16 cellular contexts compared by ENCODE assay signal in the genomic region with DNA sequence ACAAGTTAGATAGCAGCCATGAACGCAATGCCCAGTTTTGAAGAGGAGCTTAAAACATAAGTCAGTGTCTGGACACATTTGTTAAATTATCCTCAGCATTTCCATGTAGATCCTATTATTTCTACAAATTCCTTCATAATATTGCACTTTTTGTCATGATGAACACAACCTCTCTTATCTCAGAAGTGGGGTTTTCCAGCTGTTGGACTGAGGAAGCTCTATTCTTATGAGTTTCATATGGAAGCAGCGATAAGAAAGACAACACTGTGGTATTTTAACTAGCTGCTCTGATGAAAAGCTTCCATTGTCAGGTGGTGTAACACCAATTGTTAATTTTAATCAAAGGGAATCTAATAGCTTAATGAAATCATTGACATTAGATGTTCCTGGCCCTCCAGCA.
"Had no signal": no experiment of that assay in that cellular context is flagged by ENCODE, and none has a peak within 500 bp of the region (broad histone marks: within the 10 kb centered on the region; RNA-seq: fewer than 3 reads in every experiment).

No MANE protein-coding gene starts in this region.

- H3K36me3 Mint-ChIP-seq: naive thymus-derived CD8-positive, alpha-beta T cell had no signal

- H3K4me1 Mint-ChIP-seq: naive thymus-derived CD8-positive, alpha-beta T cell had no signal

- ATAC-seq: effector memory CD8-positive, alpha-beta T cell; heart left ventricle; naive thymus-derived CD8-positive, alpha-beta T cell; right cardiac atrium had no signal

- H3K4me3 Mint-ChIP-seq: dendritic cell treated with granulocyte-macrophage colony-stimulating factor and Interleukin-4, amounts not matched to agents 40 ng/mL and 50 ng/mL, for 4 days; effector memory CD8-positive, alpha-beta T cell; naive thymus-derived CD8-positive, alpha-beta T cell had no signal

- H3K4me3 ChIP-seq: heart left ventricle, ovary, stomach had no signal

- H3K27ac ChIP-seq: heart left ventricle, ovary, stomach had no signal

- DNase-seq: effector memory CD8-positive, alpha-beta T cell; heart left ventricle; hypothalamus; kidney glomerular epithelial cell; mammary epithelial cell; naive thymus-derived CD8-positive, alpha-beta T cell; nucleus accumbens; ovary; right cardiac atrium; small intestine; stimulated activated CD4-positive, alpha-beta T cell treated with anti-CD3 and anti-CD28 coated beads, Interleukin-12 subunit alpha, Interleukin-12 subunit beta, amount 100 ng/mL, for 4 hours; stimulated activated naive CD4-positive, alpha-beta T cell; stomach; substantia nigra; trophoblast cell had no signal

- H3K27me3 ChIP-seq: heart left ventricle, ovary, stomach had no signal

- H3K27ac Mint-ChIP-seq: dendritic cell treated with granulocyte-macrophage colony-stimulating factor and Interleukin-4, amounts not matched to agents 40 ng/mL and 50 ng/mL, for 4 days; effector memory CD8-positive, alpha-beta T cell; naive thymus-derived CD8-positive, alpha-beta T cell had no signal

- H3K9me3 ChIP-seq: heart left ventricle, ovary, stomach had no signal

- H3K4me1 ChIP-seq: heart left ventricle, stomach had no signal

- H3K27me3 Mint-ChIP-seq: dendritic cell treated with granulocyte-macrophage colony-stimulating factor and Interleukin-4, amounts not matched to agents 40 ng/mL and 50 ng/mL, for 4 days; effector memory CD8-positive, alpha-beta T cell; naive thymus-derived CD8-positive, alpha-beta T cell had no signal

- H3K36me3 ChIP-seq: heart left ventricle, ovary, stomach had no signal

- H3K9me3 Mint-ChIP-seq: dendritic cell treated with granulocyte-macrophage colony-stimulating factor and Interleukin-4, amounts not matched to agents 40 ng/mL and 50 ng/mL, for 4 days had no signal
